In the genomic region with DNA sequence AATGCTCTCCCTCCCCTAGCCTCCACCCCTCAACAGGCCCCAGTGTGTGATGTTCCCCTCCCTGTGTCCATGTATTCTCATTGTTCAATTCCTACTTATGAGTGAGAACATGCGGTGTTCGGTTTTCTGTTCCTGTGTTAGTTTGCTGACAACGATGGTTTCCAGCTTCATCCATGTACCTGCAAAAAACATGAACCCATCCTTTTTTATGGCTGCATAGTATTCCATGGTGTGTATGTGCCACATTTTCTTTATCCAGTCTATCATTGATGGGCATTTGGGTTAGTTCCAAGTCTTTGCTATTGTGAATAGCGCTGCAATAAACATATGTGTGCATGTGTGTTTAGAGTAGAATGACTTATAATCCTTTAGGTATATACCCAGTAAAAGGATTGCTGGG, we compare ENCODE assay signal across 5 cellular contexts. TPM values are rescaled to one million over a fixed set of nuclear protein-coding genes. Genes with fewer than 3 reads are reported as not detected.
"Had no signal": no experiment of that assay in that cellular context is flagged by ENCODE, and none has a peak within 500 bp of the region (broad histone marks: within the 10 kb centered on the region; RNA-seq: fewer than 3 reads in every experiment).

No MANE protein-coding gene starts in this region.

RNA-seq across cellular contexts. Expression of a gene that starts 20.5 kb away (rescaled TPM):
- total RNA-seq: OCI-LY7, PC-9, RPMI7951, SK-MEL-5 had no signal
- polyA plus RNA-seq: SK-N-SH had no signal
